In genomic region chr16:30206283-30206651, GRCh38 we compare ENCODE assay signal across 8 cellular contexts. TPM values are rescaled to one million over a fixed set of nuclear protein-coding genes. Genes with fewer than 3 reads are reported as not detected.
DNase-seq lines count a peak whose midpoint lies in the region; ATAC-seq and TF ChIP-seq lines count a peak whose summit lies in the region.
"Not testable (repeated sequence)": the region's sequence is repeated elsewhere in the genome, so short reads cannot be mapped to it uniquely, and the experiment has no call there.

No MANE protein-coding gene starts in this region.

- H3K27me3 Mint-ChIP-seq in activated T-helper 17 cell treated with anti-CD3 and anti-CD28 coated beads, Interleukin-2, amount 50 U/mL, for 72 hours; naive thymus-derived CD4-positive, alpha-beta T cell: not testable (repeated sequence)

- H3K4me1 ChIP-seq in GM23248 (ENCODE audit: insufficient read depth); RWPE2 (ENCODE audit: insufficient read depth, poor library complexity, severe bottlenecking); effector memory CD4-positive, alpha-beta T cell (ENCODE audit: control insufficient read depth, insufficient read depth, low read length, poor library complexity, severe bottlenecking); hepatocyte (ENCODE audit: insufficient read depth); naive thymus-derived CD4-positive, alpha-beta T cell (ENCODE audit: control insufficient read depth in 2 of 2, insufficient read depth in 2 of 2, low read length in 2 of 2); spleen; vagina: not testable (repeated sequence)

- H3F3A ChIP-seq in GM23248 (ENCODE audit: insufficient read depth) = not testable (repeated sequence)

- not testable (repeated sequence) for H2AFZ ChIP-seq in GM23248, hepatocyte

- H3K27ac ChIP-seq in GM23248; RWPE2 (ENCODE audit: poor library complexity, severe bottlenecking); effector memory CD4-positive, alpha-beta T cell (ENCODE audit: insufficient read depth, low read length, poor library complexity, severe bottlenecking); hepatocyte; naive thymus-derived CD4-positive, alpha-beta T cell (ENCODE audit: low read depth, low read length); spleen; vagina: not testable (repeated sequence)

- not testable (repeated sequence) for TF ChIP-seq POLR2A in spleen (IDR thresholded peaks at IDR 0.05); vagina (IDR thresholded peaks at IDR 0.05)

- CTCF ChIA-PET in naive thymus-derived CD4-positive, alpha-beta T cell (lab: Charles Lee) = not testable (repeated sequence)

- H3K4me3 ChIP-seq in GM23248 (peak overlapping the region; percentile 50; the same call in 1 of the 2 replicates), spleen (peak overlapping the region in 6 of 8 donors; percentile 45 to 66 (median 52)), vagina (peak overlapping the region; percentile 47 to 55)
- H3K4me3 ChIP-seq in RWPE2 (ENCODE audit: severe bottlenecking); hepatocyte; naive thymus-derived CD4-positive, alpha-beta T cell (ENCODE audit: low read length): not testable (repeated sequence)
- H3K4me3 ChIP-seq in effector memory CD4-positive, alpha-beta T cell (ENCODE audit: insufficient read depth, low read depth, low read length, poor library complexity, severe bottlenecking) = peak overlapping the region; percentile 45

- H3K79me2 ChIP-seq in GM23248 (ENCODE audit: insufficient read depth); hepatocyte: not testable (repeated sequence)

- not testable (repeated sequence) for H3K9ac ChIP-seq in GM23248

- ATAC-seq in RWPE2 (ENCODE audit: low read depth) = peak; percentile 2; the same call in 1 of the 3 replicates
- peak; percentile 67 for ATAC-seq in activated T-helper 17 cell treated with anti-CD3 and anti-CD28 coated beads, Interleukin-2, amount 50 U/mL, for 72 hours (replicated peaks)
- ATAC-seq in naive thymus-derived CD4-positive, alpha-beta T cell = peak; percentile 59

- not testable (repeated sequence) for H4K20me1 ChIP-seq in GM23248 (ENCODE audit: insufficient read depth); hepatocyte (ENCODE audit: insufficient read depth, poor library complexity, severe bottlenecking)

- TF ChIP-seq CTCF in RWPE2 (IDR thresholded peaks at IDR 0.05; ENCODE audit: poor library complexity, severe bottlenecking); hepatocyte (IDR thresholded peaks at IDR 0.05; ENCODE audit: poor library complexity); spleen (IDR thresholded peaks at IDR 0.05 in 8 of 11, conservative IDR thresholded peaks at IDR 0.05 in 3 of 11); vagina (IDR thresholded peaks at IDR 0.05): not testable (repeated sequence)

- intact Hi-C loops in naive thymus-derived CD4-positive, alpha-beta T cell (cut with micrococcal nuclease); spleen (cut with DNase I; ENCODE audit: low total_unique reads); vagina (cut with DNase I): not testable (repeated sequence)

- peak overlapping the region; percentile 43 for H3K4me2 ChIP-seq in GM23248 (ENCODE audit: unreplicated experiment)
- H3K4me2 ChIP-seq in hepatocyte = peak overlapping the region; percentile 88

- not testable (repeated sequence) for DNase-seq in GM23248; RWPE2 (ENCODE audit: low spot score); effector memory CD4-positive, alpha-beta T cell; hepatocyte (ENCODE audit: low spot score); naive thymus-derived CD4-positive, alpha-beta T cell; spleen; vagina (ENCODE audit: extremely low spot score in 2 of 2)

- in situ Hi-C loops in GM23248 (cut with MboI) = not testable (repeated sequence)

- not testable (repeated sequence) for H3K36me3 Mint-ChIP-seq in activated T-helper 17 cell treated with anti-CD3 and anti-CD28 coated beads, Interleukin-2, amount 50 U/mL, for 72 hours (ENCODE audit: low read depth); naive thymus-derived CD4-positive, alpha-beta T cell

- POLR2A ChIA-PET in naive thymus-derived CD4-positive, alpha-beta T cell (lab: Charles Lee) = not testable (repeated sequence)

- H3K36me3 ChIP-seq in GM23248 (ENCODE audit: low read depth); RWPE2 (ENCODE audit: low read depth); effector memory CD4-positive, alpha-beta T cell (ENCODE audit: control insufficient read depth, insufficient read depth, low read length); hepatocyte (replicated peaks; ENCODE audit: insufficient read depth, low read depth); naive thymus-derived CD4-positive, alpha-beta T cell (ENCODE audit: control insufficient read depth in 2 of 3, insufficient read depth in 3 of 3, low read length in 3 of 3); spleen; vagina: not testable (repeated sequence)

- not testable (repeated sequence) for H3K4me3 Mint-ChIP-seq in activated T-helper 17 cell treated with anti-CD3 and anti-CD28 coated beads, Interleukin-2, amount 50 U/mL, for 72 hours; naive thymus-derived CD4-positive, alpha-beta T cell

- H3K9me3 ChIP-seq in GM23248 (ENCODE audit: low read depth); RWPE2 (ENCODE audit: severe bottlenecking); effector memory CD4-positive, alpha-beta T cell (ENCODE audit: control insufficient read depth, low read length); hepatocyte (ENCODE audit: low read depth); naive thymus-derived CD4-positive, alpha-beta T cell (ENCODE audit: control insufficient read depth in 2 of 3, low read length in 3 of 3); spleen; vagina: not testable (repeated sequence)

- H3K9me2 ChIP-seq in GM23248 (ENCODE audit: insufficient read depth); hepatocyte (replicated peaks; ENCODE audit: insufficient read depth): not testable (repeated sequence)

- H3K9me3 Mint-ChIP-seq in activated T-helper 17 cell treated with anti-CD3 and anti-CD28 coated beads, Interleukin-2, amount 50 U/mL, for 72 hours; naive thymus-derived CD4-positive, alpha-beta T cell: not testable (repeated sequence)

- not testable (repeated sequence) for H3K27ac Mint-ChIP-seq in activated T-helper 17 cell treated with anti-CD3 and anti-CD28 coated beads, Interleukin-2, amount 50 U/mL, for 72 hours; naive thymus-derived CD4-positive, alpha-beta T cell

- whole genome bisulfite sequencing in GM23248 (ENCODE audit: low coverage in 1 of 2, low lambda C conversion rate in 2 of 2, missing lambda C conversion rate in 2 of 2), 2 experiments = no CpG with 5 or more reads among the region's 30 CpGs
- no CpG with 5 or more reads among the region's 30 CpGs for WGBS in hepatocyte (ENCODE audit: low lambda C conversion rate, missing lambda C conversion rate)
- no CpG with 5 or more reads among the region's 30 CpGs for WGBS in spleen, 5 donors

- H3K4me1 Mint-ChIP-seq in activated T-helper 17 cell treated with anti-CD3 and anti-CD28 coated beads, Interleukin-2, amount 50 U/mL, for 72 hours; naive thymus-derived CD4-positive, alpha-beta T cell: not testable (repeated sequence)

- not testable (repeated sequence) for H3K27me3 ChIP-seq in GM23248 (replicated peaks; ENCODE audit: insufficient read depth); RWPE2 (ENCODE audit: insufficient read depth, poor library complexity, severe bottlenecking); effector memory CD4-positive, alpha-beta T cell (replicated peaks; ENCODE audit: control insufficient read depth, insufficient read depth, low read length, poor library complexity, severe bottlenecking); hepatocyte; naive thymus-derived CD4-positive, alpha-beta T cell (ENCODE audit: control insufficient read depth in 2 of 2, insufficient read depth in 2 of 2, low read length in 2 of 2); spleen (replicated peaks in 1 of 7); vagina

RNA-seq across cellular contexts. Expression of gene SULT1A3, which starts 7.2 kb away (rescaled TPM):
- 12.2 and 22.9 TPM in 2 replicates for total RNA-seq in GM23248 (2014; rRNA removed; shearing (Covaris generic))
- polyA plus RNA-seq in GM23248 (2016; fragmentation: Nextera tagmentation; extraction: Ambion mirVana) (4.5 and 4.8 TPM in 2 replicates), hepatocyte (23.1 and 32.3 TPM in 2 replicates), spleen (100 to 1,000 TPM in 1 of 3 donors, 10 to 100 TPM in 2; 45.7 to 120 (median 74.1) TPM)
- 10 to 100 TPM; 30.9 to 39.5 TPM for total RNA-seq in activated T-helper 17 cell treated with anti-CD3 and anti-CD28 coated beads, Interleukin-2, amount 50 U/mL, for 72 hours
- total RNA-seq in hepatocyte (8.1 and 17.8 TPM in 2 replicates), spleen (10 to 100 TPM; 15.1 to 33.8 (median 20.4) TPM), vagina (10.8 TPM)
- 10 to 100 TPM; 25.3 to 34.8 (median 32.8) TPM for total RNA-seq in naive thymus-derived CD4-positive, alpha-beta T cell
- 1 to 10 TPM in 1 of 2 donors, under 1 TPM in 1; 0.51 to 1.1 TPM for polyA plus RNA-seq in naive thymus-derived CD4-positive, alpha-beta T cell

RNA-seq across cellular contexts. Expression of gene SLX1A, which starts 12.6 kb away (rescaled TPM):
- 14.3 and 32.6 TPM in 2 replicates for total RNA-seq in GM23248 (2014; rRNA removed; shearing (Covaris generic))
- 32.2 and 51.7 TPM in 2 replicates for polyA plus RNA-seq in GM23248 (2016; fragmentation: Nextera tagmentation; extraction: Ambion mirVana)
- 10 to 100 TPM; 34.1 to 69.0 TPM for total RNA-seq in activated T-helper 17 cell treated with anti-CD3 and anti-CD28 coated beads, Interleukin-2, amount 50 U/mL, for 72 hours
- total RNA-seq in hepatocyte = 22.1 and 25.1 TPM in 2 replicates
- polyA plus RNA-seq in hepatocyte = 111 and 125 TPM in 2 replicates
- 10 to 100 TPM; 41.8 to 84.5 (median 49.5) TPM for total RNA-seq in naive thymus-derived CD4-positive, alpha-beta T cell
- 10 to 100 TPM; 36.4 to 40.0 TPM for polyA plus RNA-seq in naive thymus-derived CD4-positive, alpha-beta T cell
- total RNA-seq in spleen = 10 to 100 TPM; 49.0 to 91.4 (median 67.6) TPM
- 10 to 100 TPM; 73.6 to 77.2 (median 75.1) TPM for polyA plus RNA-seq in spleen
- 48.9 TPM for total RNA-seq in vagina

RNA-seq across cellular contexts. Expression of gene BOLA2B, which starts 12.8 kb away (rescaled TPM):
- 2.0 and 155 TPM in 2 replicates for total RNA-seq in GM23248 (2014; rRNA removed; shearing (Covaris generic))
- polyA plus RNA-seq in GM23248 (2016; fragmentation: Nextera tagmentation; extraction: Ambion mirVana) (122 and 146 TPM in 2 replicates), hepatocyte (124 and 132 TPM in 2 replicates), spleen (100 to 1,000 TPM; 262 to 413 (median 307) TPM)
- 100 to 1,000 TPM; 100 to 267 TPM for total RNA-seq in activated T-helper 17 cell treated with anti-CD3 and anti-CD28 coated beads, Interleukin-2, amount 50 U/mL, for 72 hours
- total RNA-seq in hepatocyte (211 and 237 TPM in 2 replicates), spleen (100 to 1,000 TPM in 4 of 7 donors, 10 to 100 TPM in 3; 51.0 to 391 (median 105) TPM), vagina (292 TPM)
- 100 to 1,000 TPM in 1 of 5 experiments, 10 to 100 TPM in 4; 51.3 to 173 (median 69.8) TPM for total RNA-seq in naive thymus-derived CD4-positive, alpha-beta T cell
- polyA plus RNA-seq in naive thymus-derived CD4-positive, alpha-beta T cell = 100 to 1,000 TPM; 168 to 205 TPM

RNA-seq across cellular contexts. Expression of gene CORO1A, which starts 22.9 kb away (rescaled TPM):
- total RNA-seq in GM23248 (2014; rRNA removed; shearing (Covaris generic)) = 3.2 and 4.8 TPM in 2 replicates
- polyA plus RNA-seq in GM23248 (2016; fragmentation: Nextera tagmentation; extraction: Ambion mirVana) = 1.7 TPM in 2 replicates
- total RNA-seq in activated T-helper 17 cell treated with anti-CD3 and anti-CD28 coated beads, Interleukin-2, amount 50 U/mL, for 72 hours = 1,000 to 10,000 TPM in 1 of 2 donors, 100 to 1,000 TPM in 1; 649 to 1,196 TPM
- total RNA-seq in hepatocyte = 2.4 and 3.2 TPM in 2 replicates
- polyA plus RNA-seq in hepatocyte = 1.7 and 3.4 TPM in 2 replicates
- 1,000 to 10,000 TPM in 1 of 5 experiments, 100 to 1,000 TPM in 4; 609 to 1,666 (median 826) TPM for total RNA-seq in naive thymus-derived CD4-positive, alpha-beta T cell
- polyA plus RNA-seq in naive thymus-derived CD4-positive, alpha-beta T cell = 1,000 to 10,000 TPM; 1,289 to 1,601 TPM
- 100 to 1,000 TPM; 346 to 602 (median 413) TPM for total RNA-seq in spleen
- 100 to 1,000 TPM; 667 to 757 (median 675) TPM for polyA plus RNA-seq in spleen
- total RNA-seq in vagina = 51.1 TPM

RNA-seq across cellular contexts. Expression of gene NPIPB13, which starts 42.0 kb away (rescaled TPM):
- 2.5 and 4.0 TPM in 2 replicates for total RNA-seq in GM23248 (2014; rRNA removed; shearing (Covaris generic))
- polyA plus RNA-seq in GM23248 (2016; fragmentation: Nextera tagmentation; extraction: Ambion mirVana) = 2.1 and 2.7 TPM in 2 replicates
- 10 to 100 TPM; 16.1 to 25.1 TPM for total RNA-seq in activated T-helper 17 cell treated with anti-CD3 and anti-CD28 coated beads, Interleukin-2, amount 50 U/mL, for 72 hours
- total RNA-seq in hepatocyte = 2.4 and 3.5 TPM in 2 replicates
- 1.9 and 4.8 TPM in 2 replicates for polyA plus RNA-seq in hepatocyte
- total RNA-seq in naive thymus-derived CD4-positive, alpha-beta T cell = 10 to 100 TPM; 13.3 to 33.3 (median 14.4) TPM
- 1 to 10 TPM in 1 of 2 donors, under 1 TPM in 1; 0.85 to 2.6 TPM for polyA plus RNA-seq in naive thymus-derived CD4-positive, alpha-beta T cell
- total RNA-seq in spleen = 10 to 100 TPM in 3 of 7 donors, 1 to 10 TPM in 4; 2.7 to 41.9 (median 6.8) TPM
- polyA plus RNA-seq in spleen = 1 to 10 TPM; 3.9 to 7.8 (median 4.9) TPM
- 0.25 TPM for total RNA-seq in vagina

Comparison
In these comparisons a context has a peak if more than half of its experiments do, and no peak if none do; other contexts are left out.
1. ATAC-seq: peak in every context shown above with its lines; median percentile 67 in activated T-helper 17 cell treated with anti-CD3 and anti-CD28 coated beads, Interleukin-2, amount 50 U/mL, for 72 hours; 59 in naive thymus-derived CD4-positive, alpha-beta T cell; 2 in RWPE2.